In the genomic region with DNA sequence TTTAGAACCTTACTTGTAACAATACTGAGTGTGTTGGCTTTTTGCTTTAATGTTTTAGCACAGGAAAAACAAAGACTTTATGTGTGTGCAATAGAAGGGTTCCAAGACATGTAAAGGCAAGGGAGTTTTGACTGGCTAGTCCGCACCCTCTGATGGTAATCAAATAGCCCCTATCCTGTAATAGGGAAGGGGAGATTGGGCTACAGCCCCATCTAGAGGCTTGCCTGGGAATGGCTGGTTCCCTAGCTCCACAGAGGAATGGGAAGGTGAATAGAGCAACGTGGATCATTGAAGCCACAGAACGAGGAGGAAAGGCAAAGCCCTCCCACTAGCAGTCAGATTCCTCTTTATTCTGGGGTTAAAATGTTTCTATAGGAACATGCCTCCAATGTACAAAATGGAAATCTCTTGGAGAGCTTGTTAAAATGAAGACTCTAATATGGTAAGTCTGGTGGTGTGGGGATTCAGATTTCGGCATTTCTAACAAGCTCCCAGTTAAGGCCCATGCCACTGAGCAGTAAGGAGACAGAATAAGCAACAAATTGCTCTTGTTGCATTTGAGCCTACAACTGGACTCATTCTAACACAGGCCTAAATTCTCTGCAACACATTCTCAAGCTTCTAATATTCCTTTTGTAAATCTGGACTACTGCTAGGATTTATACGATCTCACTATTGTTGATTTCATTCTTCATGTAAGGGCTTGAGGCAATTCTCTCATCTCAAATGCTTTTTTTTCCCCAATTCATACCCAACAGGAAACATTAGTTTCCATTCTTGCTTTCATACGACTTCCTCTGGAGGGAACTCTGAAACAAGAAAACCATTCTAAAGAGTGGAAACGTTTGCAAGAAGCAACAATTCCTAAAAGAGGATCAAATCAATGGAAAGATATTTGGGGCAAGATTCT, we compare ENCODE assay signal across 8 cellular contexts. TPM values are rescaled to one million over a fixed set of nuclear protein-coding genes. Genes with fewer than 3 reads are reported as not detected.
DNase-seq lines count a peak whose midpoint lies in the region; ATAC-seq and TF ChIP-seq lines count a peak whose summit lies in the region.

No MANE protein-coding gene starts in this region.

- ATAC-seq in activated CD4-positive, alpha-beta T cell treated with anti-CD3 and anti-CD28 coated beads for 36 hours, result peak; percentile 68
- ATAC-seq in activated CD8-positive, alpha-beta T cell treated with anti-CD3 and anti-CD28 coated beads for 36 hours, result peak; percentile 73
- ATAC-seq in GM21381 (IDR thresholded peaks at IDR 0.05; ENCODE audit: unreplicated experiment) (no peak), GM21825 (IDR thresholded peaks at IDR 0.05; ENCODE audit: unreplicated experiment) (no peak)

- DNase-seq in activated CD4-positive, alpha-beta T cell treated with anti-CD3 and anti-CD28 coated beads for 36 hours, result peak; percentile 60
- no peak for DNase-seq in activated CD4-positive, alpha-beta T cell treated with anti-CD3 and anti-CD28 coated beads, Interleukin-2, amount 50 U/mL, for 4 hours
- peak; percentile 22 for DNase-seq in NCI-H146 (lab: John Stamatoyannopoulos, UW)
- peak; percentile 59 for DNase-seq in activated CD8-positive, alpha-beta T cell treated with anti-CD3 and anti-CD28 coated beads for 36 hours
- peak; percentile 59 for DNase-seq in fibroblast of the conjunctiva (ENCODE audit: low read depth)

- peaks cover 24% of the 10 kb centered on the region for H3K4me1 Mint-ChIP-seq in activated CD4-positive, alpha-beta T cell treated with anti-CD3 and anti-CD28 coated beads for 36 hours
- peaks cover 34% of the 10 kb centered on the region for H3K4me1 Mint-ChIP-seq in activated CD8-positive, alpha-beta T cell treated with anti-CD3 and anti-CD28 coated beads for 36 hours (ENCODE audit: low read depth)

- H3K4me3 Mint-ChIP-seq in activated CD4-positive, alpha-beta T cell treated with anti-CD3 and anti-CD28 coated beads for 36 hours, result no peak overlapping the region
- H3K4me3 Mint-ChIP-seq in activated CD8-positive, alpha-beta T cell treated with anti-CD3 and anti-CD28 coated beads for 36 hours, result no peak overlapping the region

- intact Hi-C loops in activated CD4-positive, alpha-beta T cell treated with anti-CD3 and anti-CD28 coated beads for 36 hours (cut with DNase I, micrococcal nuclease), result loop anchor here (1.0 to 10.0 kb wide), 3 partner anchors 174 to 449 kb away; no protein-coding TSS in a partner anchor
- intact Hi-C loops in activated CD8-positive, alpha-beta T cell treated with anti-CD3 and anti-CD28 coated beads for 36 hours (cut with micrococcal nuclease), result loop anchor here (5.0 kb wide), 1 partner anchor 172 kb away; no protein-coding TSS in a partner anchor

- no peak overlapping the region for H3K9ac ChIP-seq in parathyroid adenoma

- H3K27me3 ChIP-seq in parathyroid adenoma (ENCODE audit: control insufficient read depth, insufficient read depth, low read length), result no peaks in the 10 kb centered on the region

- H3K9me3 ChIP-seq in parathyroid adenoma (ENCODE audit: control insufficient read depth, low read length), result no peaks in the 10 kb centered on the region

- no peak overlapping the region for H3K4me3 ChIP-seq in parathyroid adenoma (ENCODE audit: low read depth, low read length)

- H3K27me3 Mint-ChIP-seq in activated CD4-positive, alpha-beta T cell treated with anti-CD3 and anti-CD28 coated beads for 36 hours, result no peaks in the 10 kb centered on the region
- H3K27me3 Mint-ChIP-seq in activated CD8-positive, alpha-beta T cell treated with anti-CD3 and anti-CD28 coated beads for 36 hours, result no peaks in the 10 kb centered on the region

- no peak overlapping the region for H3K27ac Mint-ChIP-seq in activated CD4-positive, alpha-beta T cell treated with anti-CD3 and anti-CD28 coated beads for 36 hours
- peak overlapping the region; percentile 36 for H3K27ac Mint-ChIP-seq in activated CD8-positive, alpha-beta T cell treated with anti-CD3 and anti-CD28 coated beads for 36 hours

- no peaks in the 10 kb centered on the region for H3K36me3 ChIP-seq in parathyroid adenoma (ENCODE audit: control insufficient read depth, insufficient read depth, low read length)

- no peak overlapping the region for H3K27ac ChIP-seq in parathyroid adenoma

- no peaks in the 10 kb centered on the region for H3K9me3 Mint-ChIP-seq in activated CD4-positive, alpha-beta T cell treated with anti-CD3 and anti-CD28 coated beads for 36 hours (ENCODE audit: low read depth)
- no peaks in the 10 kb centered on the region for H3K9me3 Mint-ChIP-seq in activated CD8-positive, alpha-beta T cell treated with anti-CD3 and anti-CD28 coated beads for 36 hours

- H3K4me2 ChIP-seq in parathyroid adenoma (ENCODE audit: low read length), result no peak overlapping the region

- no peaks in the 10 kb centered on the region for H3K4me1 ChIP-seq in parathyroid adenoma

- H2AFZ ChIP-seq in parathyroid adenoma, result no peak overlapping the region

- H3K36me3 Mint-ChIP-seq in activated CD4-positive, alpha-beta T cell treated with anti-CD3 and anti-CD28 coated beads for 36 hours (ENCODE audit: low read depth), result peaks cover 45% of the 10 kb centered on the region
- peaks cover 50% of the 10 kb centered on the region for H3K36me3 Mint-ChIP-seq in activated CD8-positive, alpha-beta T cell treated with anti-CD3 and anti-CD28 coated beads for 36 hours (ENCODE audit: low read depth)

- TF ChIP-seq CTCF in activated CD8-positive, alpha-beta T cell treated with anti-CD3 and anti-CD28 coated beads for 36 hours (IDR thresholded peaks at IDR 0.05), result peak; percentile 87
- peak; percentile 74 for TF ChIP-seq CTCF in parathyroid adenoma (IDR thresholded peaks at IDR 0.05)

- CTCF ChIA-PET in activated CD4-positive, alpha-beta T cell treated with anti-CD3 and anti-CD28 coated beads for 36 hours (lab: Charles Lee), result interaction anchor here (0.6 to 9.7 kb wide), 30 partner anchors 10 to 453 kb away, joined by 3 to 168 read pairs (median 5); no protein-coding TSS in a partner anchor
- CTCF ChIA-PET in activated CD8-positive, alpha-beta T cell treated with anti-CD3 and anti-CD28 coated beads for 36 hours (lab: Charles Lee), result interaction anchor here (0.6 to 9.5 kb wide), 33 partner anchors 12 to 431 kb away, joined by 3 to 208 read pairs (median 4); partner anchors contain the start of gene MAP4K5

- H3K79me2 ChIP-seq in parathyroid adenoma, result no peaks in the 10 kb centered on the region

- POLR2A ChIA-PET in activated CD4-positive, alpha-beta T cell treated with anti-CD3 and anti-CD28 coated beads for 36 hours (lab: Charles Lee), result interaction anchor here (1.1 kb wide), 1 partner anchor 107 kb away, joined by 4 read pairs; no protein-coding TSS in a partner anchor
- POLR2A ChIA-PET in activated CD8-positive, alpha-beta T cell treated with anti-CD3 and anti-CD28 coated beads for 36 hours (lab: Charles Lee), result interaction anchor here (1.0 kb wide), 1 partner anchor 105 kb away, joined by 5 read pairs; no protein-coding TSS in a partner anchor

RNA-seq across cellular contexts. Expression of gene NIN, which starts 57.1 kb away (rescaled TPM):
- 10 to 100 TPM; 47.5 to 53.8 TPM for total RNA-seq in activated CD4-positive, alpha-beta T cell treated with anti-CD3 and anti-CD28 coated beads for 36 hours
- 10 to 100 TPM; 71.9 to 72.8 TPM for total RNA-seq in activated CD8-positive, alpha-beta T cell treated with anti-CD3 and anti-CD28 coated beads for 36 hours

Comparison
In these comparisons a context has a peak if more than half of its experiments do, and no peak if none do; other contexts are left out.
1. DNase-seq: peak in activated CD4-positive, alpha-beta T cell treated with anti-CD3 and anti-CD28 coated beads for 36 hours (single experiment), NCI-H146 (single experiment), activated CD8-positive, alpha-beta T cell treated with anti-CD3 and anti-CD28 coated beads for 36 hours (single experiment) and fibroblast of the conjunctiva (single experiment); none in activated CD4-positive, alpha-beta T cell treated with anti-CD3 and anti-CD28 coated beads, Interleukin-2, amount 50 U/mL, for 4 hours (0 of 2).
2. ATAC-seq: peak in activated CD4-positive, alpha-beta T cell treated with anti-CD3 and anti-CD28 coated beads for 36 hours (single experiment) and activated CD8-positive, alpha-beta T cell treated with anti-CD3 and anti-CD28 coated beads for 36 hours (single experiment); none in GM21381 (single experiment) and GM21825 (single experiment).